20 cellular contexts compared by ENCODE assay signal in the genomic region with DNA sequence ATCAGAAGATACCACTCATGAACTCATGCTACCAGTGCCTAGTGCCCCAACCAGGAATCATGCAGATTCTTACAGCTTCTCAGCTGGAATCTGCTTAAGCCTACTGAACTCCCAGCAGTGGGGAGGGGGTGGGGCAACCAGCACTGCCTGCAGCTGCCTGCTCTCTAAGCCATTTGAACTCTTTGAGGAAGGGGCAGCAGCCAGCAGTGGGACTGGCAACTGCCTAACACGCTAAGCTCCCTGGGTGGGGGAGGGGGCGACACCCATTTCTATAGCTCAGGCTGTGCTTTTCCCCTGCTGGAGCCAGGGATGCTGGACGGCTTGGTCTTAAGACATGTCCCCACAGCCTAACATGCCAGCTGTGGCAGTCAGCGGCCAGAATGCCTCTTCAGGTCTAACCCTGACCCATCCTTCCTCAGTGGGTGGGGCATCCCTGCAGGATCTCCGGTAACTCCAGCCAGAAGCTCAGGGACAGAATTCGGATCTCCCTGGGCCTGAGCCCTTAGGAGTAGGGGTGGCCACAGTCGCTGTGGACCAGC.
"Had no signal": no experiment of that assay in that cellular context is flagged by ENCODE, and none has a peak within 500 bp of the region (broad histone marks: within the 10 kb centered on the region; RNA-seq: fewer than 3 reads in every experiment).

No MANE protein-coding gene starts in this region.

- DNase-seq: activated CD4-positive, alpha-beta memory T cell treated with anti-CD3 and anti-CD28 coated beads, Interleukin-2, amount 10 ng/mL, durations not matched to agents 7 days and 5 days; activated CD4-positive, alpha-beta T cell treated with anti-CD3 and anti-CD28 coated beads for 48 hours; activated CD4-positive, CD25-positive, alpha-beta regulatory T cell; activated CD8-positive, alpha-beta memory T cell treated with anti-CD3 and anti-CD28 coated beads, Interleukin-2, amount 10 ng/mL, durations not matched to agents 7 days and 5 days; activated naive CD4-positive, alpha-beta T cell treated with Interleukin-2 at 50 U/mL for 16 hours; activated naive CD8-positive, alpha-beta T cell treated with anti-CD3 and anti-CD28 coated beads, Interleukin-2, amount 10 ng/mL, durations not matched to agents 7 days and 5 days; amygdala; dermis blood vessel endothelial cell; foreskin fibroblast; mesenchymal stem cell; naive thymus-derived CD4-positive, alpha-beta T cell; stimulated activated CD4-positive, alpha-beta T cell treated with anti-CD3 and anti-CD28 coated beads, Interleukin-12 subunit alpha, Interleukin-12 subunit beta, amount 100 ng/mL, for 4 hours; stimulated activated CD4-positive, alpha-beta T cell treated with anti-CD3 and anti-CD28 coated beads, Interleukin-1b, Interleukin-23, amount 100 ng/mL, for 48 hours; stimulated activated naive CD8-positive, alpha-beta T cell treated with anti-CD3 and anti-CD28 coated beads, Interleukin-15, Interleukin-2, amounts not matched to agents 100 U/mL and 50 U/mL, for 24 hours; substantia nigra; tibial artery; uterus had no signal

- H3K27ac Mint-ChIP-seq: activated CD4-positive, alpha-beta memory T cell treated with anti-CD3 and anti-CD28 coated beads, Interleukin-2, amount 10 ng/mL, durations not matched to agents 7 days and 5 days; activated CD8-positive, alpha-beta memory T cell treated with anti-CD3 and anti-CD28 coated beads, Interleukin-2, amount 10 ng/mL, durations not matched to agents 7 days and 5 days; activated naive CD8-positive, alpha-beta T cell treated with anti-CD3 and anti-CD28 coated beads, Interleukin-2, amount 10 ng/mL, durations not matched to agents 7 days and 5 days; activated T-helper 17 cell treated with anti-CD3 and anti-CD28 coated beads, Interleukin-2, amount 50 U/mL, for 72 hours; naive thymus-derived CD4-positive, alpha-beta T cell had no signal

- H3K4me3 ChIP-seq: cardiac muscle cell, tibial artery, uterus had no signal

- H3K36me3 ChIP-seq: cardiac muscle cell, tibial artery, uterus had no signal

- H3K9me3 ChIP-seq: tibial artery, uterus had no signal

- H3K36me3 Mint-ChIP-seq: activated CD8-positive, alpha-beta memory T cell treated with anti-CD3 and anti-CD28 coated beads, Interleukin-2, amount 10 ng/mL, durations not matched to agents 7 days and 5 days; activated naive CD8-positive, alpha-beta T cell treated with anti-CD3 and anti-CD28 coated beads, Interleukin-2, amount 10 ng/mL, durations not matched to agents 7 days and 5 days; naive thymus-derived CD4-positive, alpha-beta T cell had no signal

- H3K4me1 Mint-ChIP-seq: activated CD4-positive, alpha-beta memory T cell treated with anti-CD3 and anti-CD28 coated beads, Interleukin-2, amount 10 ng/mL, durations not matched to agents 7 days and 5 days; activated CD8-positive, alpha-beta memory T cell treated with anti-CD3 and anti-CD28 coated beads, Interleukin-2, amount 10 ng/mL, durations not matched to agents 7 days and 5 days; activated naive CD8-positive, alpha-beta T cell treated with anti-CD3 and anti-CD28 coated beads, Interleukin-2, amount 10 ng/mL, durations not matched to agents 7 days and 5 days; activated T-helper 17 cell treated with anti-CD3 and anti-CD28 coated beads, Interleukin-2, amount 50 U/mL, for 72 hours; naive thymus-derived CD4-positive, alpha-beta T cell had no signal

- H3K4me1 ChIP-seq: tibial artery, uterus had no signal

- H3K27me3 Mint-ChIP-seq: activated CD4-positive, alpha-beta memory T cell treated with anti-CD3 and anti-CD28 coated beads, Interleukin-2, amount 10 ng/mL, durations not matched to agents 7 days and 5 days; activated CD8-positive, alpha-beta memory T cell treated with anti-CD3 and anti-CD28 coated beads, Interleukin-2, amount 10 ng/mL, durations not matched to agents 7 days and 5 days; activated naive CD8-positive, alpha-beta T cell treated with anti-CD3 and anti-CD28 coated beads, Interleukin-2, amount 10 ng/mL, durations not matched to agents 7 days and 5 days; activated T-helper 17 cell treated with anti-CD3 and anti-CD28 coated beads, Interleukin-2, amount 50 U/mL, for 72 hours; naive thymus-derived CD4-positive, alpha-beta T cell had no signal

- H3K4me3 Mint-ChIP-seq: activated CD4-positive, alpha-beta memory T cell treated with anti-CD3 and anti-CD28 coated beads, Interleukin-2, amount 10 ng/mL, durations not matched to agents 7 days and 5 days; activated CD8-positive, alpha-beta memory T cell treated with anti-CD3 and anti-CD28 coated beads, Interleukin-2, amount 10 ng/mL, durations not matched to agents 7 days and 5 days; activated naive CD8-positive, alpha-beta T cell treated with anti-CD3 and anti-CD28 coated beads, Interleukin-2, amount 10 ng/mL, durations not matched to agents 7 days and 5 days; activated T-helper 17 cell treated with anti-CD3 and anti-CD28 coated beads, Interleukin-2, amount 50 U/mL, for 72 hours; naive thymus-derived CD4-positive, alpha-beta T cell had no signal

- H3K27ac ChIP-seq: cardiac muscle cell, epithelial cell of prostate, tibial artery, uterus had no signal

- H3K27me3 ChIP-seq: cardiac muscle cell, tibial artery, uterus had no signal

- ATAC-seq: activated CD8-positive, alpha-beta memory T cell treated with anti-CD3 and anti-CD28 coated beads, Interleukin-2, amount 10 ng/mL, durations not matched to agents 7 days and 5 days; activated T-helper 17 cell treated with anti-CD3 and anti-CD28 coated beads, Interleukin-2, amount 50 U/mL, for 72 hours; naive thymus-derived CD4-positive, alpha-beta T cell; stimulated activated naive CD8-positive, alpha-beta T cell treated with anti-CD3 and anti-CD28 coated beads, Interleukin-15, Interleukin-2, amounts not matched to agents 100 U/mL and 50 U/mL, for 24 hours had no signal
